10 cellular contexts compared by ENCODE assay signal in the genomic region with DNA sequence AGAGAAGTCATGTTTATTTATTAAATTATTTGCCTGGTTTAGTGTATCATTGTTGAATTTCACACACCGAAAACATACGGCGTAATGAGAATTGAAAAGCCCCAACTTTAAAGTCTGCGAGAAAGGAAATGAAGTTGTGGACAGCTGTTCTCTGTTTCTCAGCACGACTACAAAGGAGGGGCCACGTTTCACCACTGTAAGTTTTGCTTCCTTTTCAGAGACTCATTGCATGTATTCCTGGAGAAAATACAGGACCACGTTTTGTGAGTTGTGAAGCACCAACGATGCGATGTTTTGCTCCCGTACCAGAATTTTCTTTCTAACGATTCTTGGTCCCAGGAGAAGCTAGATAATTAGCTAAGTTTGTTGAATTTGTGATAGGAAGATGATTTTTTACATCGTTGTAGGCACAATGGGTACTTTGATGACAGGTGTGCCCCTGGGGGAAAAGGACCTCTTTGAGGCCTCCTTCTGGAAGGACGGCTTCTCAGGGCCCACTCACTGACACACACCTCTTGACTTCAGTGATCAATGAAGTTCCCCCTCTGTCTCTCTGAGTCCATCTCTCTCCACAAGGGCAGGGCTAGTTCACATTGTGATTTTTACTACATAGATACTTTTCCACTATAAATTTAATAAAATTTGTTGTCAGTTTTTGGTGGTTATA. TPM values are rescaled to one million over a fixed set of nuclear protein-coding genes. Genes with fewer than 3 reads are reported as not detected.
DNase-seq lines count a peak whose midpoint lies in the region; ATAC-seq, FAIRE-seq and TF ChIP-seq lines count a peak whose summit lies in the region.
"Had no signal": no experiment of that assay in that cellular context is flagged by ENCODE, and none has a peak within 500 bp of the region (broad histone marks: within the 10 kb centered on the region; RNA-seq: fewer than 3 reads in every experiment).

No MANE protein-coding gene starts in this region.

- WGBS in esophagus squamous epithelium, 2 donors, result 50 to 66% methylated on average over 13 of the region's 13 CpGs

- 0 out of 2 replicates have a peak, but pooled peaks have one; percentile 3 for TF ChIP-seq POLR2A in GM12892 (IDR thresholded peaks at IDR 0.05; ENCODE audit: low read depth, low read length)
- no peak for TF ChIP-seq POLR2A in esophagus squamous epithelium (IDR thresholded peaks at IDR 0.05)

- peaks cover 58% of the 10 kb centered on the region for H3K4me1 ChIP-seq in effector memory CD4-positive, alpha-beta T cell (ENCODE audit: control insufficient read depth, insufficient read depth, low read length, poor library complexity, severe bottlenecking)
- H3K4me1 ChIP-seq in esophagus squamous epithelium, result no peaks in the 10 kb centered on the region

- H3K4me3 ChIP-seq in effector memory CD4-positive, alpha-beta T cell (ENCODE audit: insufficient read depth, low read depth, low read length, poor library complexity, severe bottlenecking), result peak overlapping the region; percentile 14
- H3K4me3 ChIP-seq in esophagus squamous epithelium, result no peak overlapping the region
- H3K4me3 ChIP-seq: cardiac muscle cell had no signal

- no peak for TF ChIP-seq CTCF in esophagus squamous epithelium (IDR thresholded peaks at IDR 0.05)

- H3K36me3 ChIP-seq in effector memory CD4-positive, alpha-beta T cell (ENCODE audit: control insufficient read depth, insufficient read depth, low read length), result peaks cover 6% of the 10 kb centered on the region
- no peaks in the 10 kb centered on the region for H3K36me3 ChIP-seq in esophagus squamous epithelium
- H3K36me3 ChIP-seq: cardiac muscle cell had no signal

- DNase-seq in GM12892 (ENCODE audit: insufficient read length) (no peak), esophagus squamous epithelium (lab: John Stamatoyannopoulos, UW) (no peak), NCI-H187 (lab: John Stamatoyannopoulos, UW) (no peak), mucosa of gallbladder (ENCODE audit: low spot score) (no peak)
- no peak for DNase-seq in effector memory CD4-positive, alpha-beta T cell
- no peak for DNase-seq in activated effector memory CD4-positive, alpha-beta T cell treated with Interleukin-2 at 50 U/mL for 16 hours

- peak overlapping the region; percentile 64 for H3K27ac ChIP-seq in effector memory CD4-positive, alpha-beta T cell (ENCODE audit: insufficient read depth, low read length, poor library complexity, severe bottlenecking)
- peak overlapping the region in 2 of 4 donors; percentile 13 to 54 for H3K27ac ChIP-seq in esophagus squamous epithelium
- H3K27ac ChIP-seq: cardiac muscle cell had no signal

- intact Hi-C loops in esophagus squamous epithelium (cut with DNase I), result no loop called here

- H3K27me3 ChIP-seq in effector memory CD4-positive, alpha-beta T cell (replicated peaks; ENCODE audit: control insufficient read depth, insufficient read depth, low read length, poor library complexity, severe bottlenecking), result no peaks in the 10 kb centered on the region
- H3K27me3 ChIP-seq in esophagus squamous epithelium, result no peaks in the 10 kb centered on the region
- H3K27me3 ChIP-seq: cardiac muscle cell had no signal

- peak; percentile 91 for FAIRE-seq in GM12892 (lab: Jason Lieb, UNC)
- FAIRE-seq: RCC 7860 had no signal

- H3K9me3 ChIP-seq in effector memory CD4-positive, alpha-beta T cell (ENCODE audit: control insufficient read depth, low read length), result no peaks in the 10 kb centered on the region
- no peaks in the 10 kb centered on the region for H3K9me3 ChIP-seq in esophagus squamous epithelium

- ATAC-seq in GM21360 (IDR thresholded peaks at IDR 0.05; ENCODE audit: unreplicated experiment), result peak; percentile 61
- peak; percentile 64 for ATAC-seq in HG03442 (IDR thresholded peaks at IDR 0.05; ENCODE audit: unreplicated experiment)

RNA-seq across cellular contexts. Expression of a gene that starts 23.7 kb away (rescaled TPM):
- polyA plus RNA-seq in GM12892 (2012; ENCODE audit: missing spikeins), result 8.4 TPM
- 10 to 100 TPM in 3 of 4 donors, 1 to 10 TPM in 1; 5.9 to 29.5 (median 24.5) TPM for total RNA-seq in esophagus squamous epithelium
- total RNA-seq in mucosa of gallbladder, result 12.0 TPM
